In genomic region chr12:9284197-9284596, GRCh38 we compare ENCODE assay signal across 8 cellular contexts.
DNase-seq lines count a peak whose midpoint lies in the region; ATAC-seq and TF ChIP-seq lines count a peak whose summit lies in the region.
"Not testable (repeated sequence)": the region's sequence is repeated elsewhere in the genome, so short reads cannot be mapped to it uniquely, and the experiment has no call there.

No MANE protein-coding gene starts in this region.

- H3K4me3 ChIP-seq in AG04450 (ENCODE audit: low read depth, low read length) (peak overlapping the region; percentile 45), rectal smooth muscle tissue (ENCODE audit: low read length) (peak overlapping the region; percentile 61)

- DNase-seq in AG04450 (ENCODE audit: low read depth, low spot score): not testable (repeated sequence)
- DNase-seq in NCI-H2107 (lab: John Stamatoyannopoulos, UW) (peak; percentile 4), ecto neural progenitor cell (ENCODE audit: low spot score) (peak; percentile 55), islet precursor cell (peak; percentile 63)
- peak; percentile 38 for DNase-seq in activated CD4-positive, alpha-beta memory T cell treated with anti-CD3 and anti-CD28 coated beads, Interleukin-2, amount 10 ng/mL, durations not matched to agents 7 days and 5 days

- H3K4me1 Mint-ChIP-seq in activated CD4-positive, alpha-beta memory T cell treated with anti-CD3 and anti-CD28 coated beads, Interleukin-2, amount 10 ng/mL, durations not matched to agents 7 days and 5 days: not testable (repeated sequence)

- ATAC-seq in GM18909 (IDR thresholded peaks at IDR 0.05; ENCODE audit: poor library complexity, unreplicated experiment) (peak; percentile 56), HG02852 (IDR thresholded peaks at IDR 0.05; ENCODE audit: unreplicated experiment) (peak; percentile 39)

- H3K4me1 ChIP-seq in rectal smooth muscle tissue (ENCODE audit: control insufficient read depth, insufficient read depth, low read length): not testable (repeated sequence)

- peak overlapping the region; percentile 8 for H3K9ac ChIP-seq in rectal smooth muscle tissue (ENCODE audit: low read length)

- H3K27me3 ChIP-seq in AG04450 (ENCODE audit: control insufficient read depth, insufficient read depth, low read length); rectal smooth muscle tissue (ENCODE audit: control insufficient read depth, insufficient read depth, low read length): not testable (repeated sequence)

- peak overlapping the region; percentile 88 for H3K4me3 Mint-ChIP-seq in activated CD4-positive, alpha-beta memory T cell treated with anti-CD3 and anti-CD28 coated beads, Interleukin-2, amount 10 ng/mL, durations not matched to agents 7 days and 5 days

- not testable (repeated sequence) for H3K36me3 Mint-ChIP-seq in activated CD4-positive, alpha-beta memory T cell treated with anti-CD3 and anti-CD28 coated beads, Interleukin-2, amount 10 ng/mL, durations not matched to agents 7 days and 5 days (ENCODE audit: low read depth)

- H3K9me3 ChIP-seq in AG04450 (ENCODE audit: control insufficient read depth, insufficient read depth, low read length): not testable (repeated sequence)

- not testable (repeated sequence) for H3K9me3 Mint-ChIP-seq in activated CD4-positive, alpha-beta memory T cell treated with anti-CD3 and anti-CD28 coated beads, Interleukin-2, amount 10 ng/mL, durations not matched to agents 7 days and 5 days

- not testable (repeated sequence) for TF ChIP-seq CTCF in AG04450 (IDR thresholded peaks at IDR 0.05; ENCODE audit: low read depth, low read length)

- POLR2A ChIA-PET in AG04450 (lab: Yijun Ruan, JAX); activated CD4-positive, alpha-beta memory T cell treated with anti-CD3 and anti-CD28 coated beads, Interleukin-2, amount 10 ng/mL, durations not matched to agents 7 days and 5 days (lab: Charles Lee): not testable (repeated sequence)

- CTCF ChIA-PET in AG04450 (lab: Charles Lee); activated CD4-positive, alpha-beta memory T cell treated with anti-CD3 and anti-CD28 coated beads, Interleukin-2, amount 10 ng/mL, durations not matched to agents 7 days and 5 days (lab: Charles Lee): not testable (repeated sequence)

- peak overlapping the region; percentile 95 for H3K27ac Mint-ChIP-seq in activated CD4-positive, alpha-beta memory T cell treated with anti-CD3 and anti-CD28 coated beads, Interleukin-2, amount 10 ng/mL, durations not matched to agents 7 days and 5 days

- not testable (repeated sequence) for H3K27me3 Mint-ChIP-seq in activated CD4-positive, alpha-beta memory T cell treated with anti-CD3 and anti-CD28 coated beads, Interleukin-2, amount 10 ng/mL, durations not matched to agents 7 days and 5 days

- not testable (repeated sequence) for H3K27ac ChIP-seq in AG04450 (ENCODE audit: low read depth, low read length)
- peak overlapping the region; percentile 10 for H3K27ac ChIP-seq in rectal smooth muscle tissue (ENCODE audit: low read depth, low read length)

- not testable (repeated sequence) for H3K36me3 ChIP-seq in rectal smooth muscle tissue (ENCODE audit: control insufficient read depth, insufficient read depth, low read length)
